In genomic region chr16:87959391-87959968, GRCh38 we compare ENCODE assay signal across 1 cellular context.
TF ChIP-seq lines count a peak whose summit lies in the region.

No MANE protein-coding gene starts in this region.

TF ChIP-seq in IMR-90, 13 proteins besides CTCF, POLR2A, EP300 and RAD21:
- TF ChIP-seq FOS (IDR thresholded peaks at IDR 0.05; ENCODE audit: low read depth, low read length) = no peak
- TF ChIP-seq RCOR1 (IDR thresholded peaks at IDR 0.05; ENCODE audit: insufficient replicate concordance, low read length) = no peak
- TF ChIP-seq ELK1 (IDR thresholded peaks at IDR 0.05; ENCODE audit: borderline replicate concordance, low read depth, low read length) = no peak
- no peak for TF ChIP-seq BHLHE40 (IDR thresholded peaks at IDR 0.05; ENCODE audit: low read depth, low read length)
- no peak for TF ChIP-seq MAFK (IDR thresholded peaks at IDR 0.05; ENCODE audit: low read depth, low read length)
- TF ChIP-seq USF2 (IDR thresholded peaks at IDR 0.05; ENCODE audit: low read depth, low read length) = no peak
- TF ChIP-seq SMC3 (IDR thresholded peaks at IDR 0.05; ENCODE audit: low read depth, low read length) = no peak
- TF ChIP-seq MXI1 (IDR thresholded peaks at IDR 0.05; ENCODE audit: borderline replicate concordance, low read depth, low read length) = no peak
- TF ChIP-seq RFX5 (IDR thresholded peaks at IDR 0.05; ENCODE audit: low read depth, low read length) = no peak
- no peak for TF ChIP-seq CHD1 (IDR thresholded peaks at IDR 0.05; ENCODE audit: low read depth, low read length)
- TF ChIP-seq CEBPB (IDR thresholded peaks at IDR 0.05; ENCODE audit: low read depth, low read length) = no peak
- TF ChIP-seq MAZ (IDR thresholded peaks at IDR 0.05; ENCODE audit: borderline replicate concordance, low read depth, low read length) = no peak
- no peak for TF ChIP-seq NFE2L2 (IDR thresholded peaks at IDR 0.05; ENCODE audit: low read depth, low read length)
TF ChIP-seq in IMR-90: peak in this region for 0.
